1 cellular context compared by ENCODE assay signal in the genomic region with DNA sequence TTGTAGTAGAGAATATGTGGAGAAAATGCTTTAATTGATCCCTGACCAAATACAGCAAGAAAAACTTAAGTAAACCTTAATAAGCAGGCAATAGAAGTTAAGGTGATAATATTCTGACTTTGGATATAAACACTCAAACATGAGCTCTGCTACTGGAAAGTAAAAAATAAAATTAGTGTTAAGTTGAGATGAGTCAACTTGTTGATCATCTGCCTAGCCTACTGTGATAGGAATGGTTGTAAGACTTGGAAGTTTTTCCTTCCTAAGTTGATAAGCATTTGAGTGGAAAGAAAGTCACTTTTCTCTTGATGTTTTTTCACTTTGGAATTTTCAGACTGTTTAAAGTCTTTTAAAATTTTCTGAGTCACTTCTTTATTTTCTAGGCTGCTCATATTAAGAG.
TF ChIP-seq lines count a peak whose summit lies in the region.

No MANE protein-coding gene starts in this region.

TF ChIP-seq in HepG2, 621 proteins besides CTCF, POLR2A, EP300 and RAD21:
- TF ChIP-seq RFXAP (CRISPR knock-in tag; IDR thresholded peaks at IDR 0.05; ENCODE audit: borderline replicate concordance) (no peak), ZNF30 (CRISPR knock-in tag; IDR thresholded peaks at IDR 0.05) (no peak), MED8 (CRISPR knock-in tag; IDR thresholded peaks at IDR 0.05; ENCODE audit: insufficient replicate concordance) (no peak), ZNF20 (CRISPR knock-in tag; IDR thresholded peaks at IDR 0.05) (no peak), ZNF616 (CRISPR knock-in tag; IDR thresholded peaks at IDR 0.05; ENCODE audit: low read depth) (no peak), MTA1 (CRISPR knock-in tag; IDR thresholded peaks at IDR 0.05; ENCODE audit: borderline replicate concordance) (no peak)
